In genomic region chr12:96329545-96329944, GRCh38 we compare ENCODE assay signal across 30 cellular contexts.
DNase-seq lines count a peak whose midpoint lies in the region; ATAC-seq and TF ChIP-seq lines count a peak whose summit lies in the region.
"Had no signal": no experiment of that assay in that cellular context is flagged by ENCODE, and none has a peak within 500 bp of the region (broad histone marks: within the 10 kb centered on the region; RNA-seq: fewer than 3 reads in every experiment).

No MANE protein-coding gene starts in this region.

- in situ Hi-C loops in KBM-7 (cut with MboI; ENCODE audit: low pct_unique_long_range_greater_than_20kb, low sequenced_read_pairs), result no loop called here
- in situ Hi-C loops in brain microvascular endothelial cell (cut with HindIII; ENCODE audit: low pct_ligation_motif_present, low sequenced_read_pairs), result no loop called here

- H3K4me3 Mint-ChIP-seq in activated naive CD4-positive, alpha-beta T cell treated with anti-CD3 and anti-CD28 coated beads, Interleukin-2, amount 50 U/mL, for 24 hours, result no peak overlapping the region
- H3K4me3 Mint-ChIP-seq in activated naive CD4-positive, alpha-beta T cell treated with anti-CD3 and anti-CD28 coated beads, Interleukin-2, amount 10 ng/mL, durations not matched to agents 7 days and 5 days, result no peak overlapping the region
- H3K4me3 Mint-ChIP-seq in T-helper 2 cell treated with Interferon-gamma antibody and Interleukin-4, amounts not matched to agents 5 μg/mL and 100 μg/mL, for 36 hours, result peak overlapping the region; percentile 60
- no peak overlapping the region for H3K4me3 Mint-ChIP-seq in stimulated activated memory B cell treated with anti-CD40 and anti-IgM and Interleukin-4, amounts not matched to agents 10 μg/mL and 1 μg/mL and 100 μg/mL, for 72 hours
- H3K4me3 Mint-ChIP-seq: activated CD4-positive, alpha-beta T cell treated with anti-CD3 and anti-CD28 coated beads, Interleukin-2, amount 10 ng/mL, durations not matched to agents 24 days and 14 days; neural crest cell had no signal

- TF ChIP-seq CTCF in brain microvascular endothelial cell (IDR thresholded peaks at IDR 0.05; ENCODE audit: low read depth, low read length, missing control alignments), result no peak

- H3K4me3 ChIP-seq in brain microvascular endothelial cell (ENCODE audit: low read depth, low read length), result no peak overlapping the region
- H3K4me3 ChIP-seq: A549, cardiac muscle cell, heart left ventricle, lower lobe of right lung, mucosa of descending colon had no signal

- no peak for DNase-seq in activated naive CD4-positive, alpha-beta T cell treated with anti-CD3 and anti-CD28 coated beads, Interleukin-2, amount 10 ng/mL, durations not matched to agents 7 days and 5 days
- DNase-seq in KBM-7, result peak; percentile 43
- no peak for DNase-seq in T-helper 2 cell treated with Interferon-gamma antibody and Interleukin-4, amounts not matched to agents 5 μg/mL and 100 μg/mL, for 36 hours (ENCODE audit: low spot score)
- no peak for DNase-seq in brain microvascular endothelial cell
- DNase-seq: activated CD4-positive, alpha-beta T cell treated with anti-CD3 and anti-CD28 coated beads, Interleukin-2, amount 10 ng/mL, durations not matched to agents 24 days and 14 days; activated naive CD4-positive, alpha-beta T cell treated with anti-CD3 and anti-CD28 coated beads, Interleukin-2, amount 50 U/mL, for 16 hours; AML-193; anterior cingulate cortex; COR-L47; cortex of kidney; DMS53; GDM1; heart left ventricle; lower lobe of right lung; mucosa of descending colon; NCI-H1436; NCI-H345; NCI-H748 treated with DMSO at 0.1 percent for 48 hours; PC-3; right cardiac atrium; SK-N-SH; stimulated activated CD4-positive, alpha-beta T cell treated with anti-CD3 and anti-CD28 coated beads, Interleukin-2, amount 100 ng/mL, for 48 hours; trophoblast cell had no signal

- H3K9me3 Mint-ChIP-seq in activated naive CD4-positive, alpha-beta T cell treated with anti-CD3 and anti-CD28 coated beads, Interleukin-2, amount 50 U/mL, for 24 hours, result no peaks in the 10 kb centered on the region
- H3K9me3 Mint-ChIP-seq in activated naive CD4-positive, alpha-beta T cell treated with anti-CD3 and anti-CD28 coated beads, Interleukin-2, amount 10 ng/mL, durations not matched to agents 7 days and 5 days, result no peaks in the 10 kb centered on the region
- H3K9me3 Mint-ChIP-seq in T-helper 2 cell treated with Interferon-gamma antibody and Interleukin-4, amounts not matched to agents 5 μg/mL and 100 μg/mL, for 36 hours, result no peaks in the 10 kb centered on the region
- no peaks in the 10 kb centered on the region for H3K9me3 Mint-ChIP-seq in stimulated activated memory B cell treated with anti-CD40 and anti-IgM and Interleukin-4, amounts not matched to agents 10 μg/mL and 1 μg/mL and 100 μg/mL, for 72 hours
- H3K9me3 Mint-ChIP-seq: activated CD4-positive, alpha-beta T cell treated with anti-CD3 and anti-CD28 coated beads, Interleukin-2, amount 10 ng/mL, durations not matched to agents 24 days and 14 days had no signal

- H3K36me3 ChIP-seq in brain microvascular endothelial cell (replicated peaks), result peaks cover 14% of the 10 kb centered on the region
- H3K36me3 ChIP-seq: cardiac muscle cell, lower lobe of right lung had no signal

- H3K27me3 Mint-ChIP-seq in activated naive CD4-positive, alpha-beta T cell treated with anti-CD3 and anti-CD28 coated beads, Interleukin-2, amount 50 U/mL, for 24 hours, result no peaks in the 10 kb centered on the region
- no peaks in the 10 kb centered on the region for H3K27me3 Mint-ChIP-seq in activated naive CD4-positive, alpha-beta T cell treated with anti-CD3 and anti-CD28 coated beads, Interleukin-2, amount 10 ng/mL, durations not matched to agents 7 days and 5 days
- H3K27me3 Mint-ChIP-seq in T-helper 2 cell treated with Interferon-gamma antibody and Interleukin-4, amounts not matched to agents 5 μg/mL and 100 μg/mL, for 36 hours (ENCODE audit: low read depth), result no peaks in the 10 kb centered on the region
- no peaks in the 10 kb centered on the region for H3K27me3 Mint-ChIP-seq in stimulated activated memory B cell treated with anti-CD40 and anti-IgM and Interleukin-4, amounts not matched to agents 10 μg/mL and 1 μg/mL and 100 μg/mL, for 72 hours
- H3K27me3 Mint-ChIP-seq: activated CD4-positive, alpha-beta T cell treated with anti-CD3 and anti-CD28 coated beads, Interleukin-2, amount 10 ng/mL, durations not matched to agents 24 days and 14 days had no signal

- H3K27ac ChIP-seq in brain microvascular endothelial cell, result no peak overlapping the region
- H3K27ac ChIP-seq: A549, cardiac muscle cell, heart left ventricle, lower lobe of right lung had no signal

- peak overlapping the region; percentile 2 for H3K27ac Mint-ChIP-seq in activated naive CD4-positive, alpha-beta T cell treated with anti-CD3 and anti-CD28 coated beads, Interleukin-2, amount 50 U/mL, for 24 hours
- no peak overlapping the region for H3K27ac Mint-ChIP-seq in activated naive CD4-positive, alpha-beta T cell treated with anti-CD3 and anti-CD28 coated beads, Interleukin-2, amount 10 ng/mL, durations not matched to agents 7 days and 5 days
- H3K27ac Mint-ChIP-seq in T-helper 2 cell treated with Interferon-gamma antibody and Interleukin-4, amounts not matched to agents 5 μg/mL and 100 μg/mL, for 36 hours, result peak overlapping the region; percentile 79
- H3K27ac Mint-ChIP-seq in stimulated activated memory B cell treated with anti-CD40 and anti-IgM and Interleukin-4, amounts not matched to agents 10 μg/mL and 1 μg/mL and 100 μg/mL, for 72 hours, result peak overlapping the region; percentile 60
- H3K27ac Mint-ChIP-seq: activated CD4-positive, alpha-beta T cell treated with anti-CD3 and anti-CD28 coated beads, Interleukin-2, amount 10 ng/mL, durations not matched to agents 24 days and 14 days had no signal

- H3K27me3 ChIP-seq in brain microvascular endothelial cell (replicated peaks), result no peaks in the 10 kb centered on the region
- H3K27me3 ChIP-seq: cardiac muscle cell, heart left ventricle had no signal

- CTCF ChIA-PET in activated naive CD4-positive, alpha-beta T cell treated with anti-CD3 and anti-CD28 coated beads, Interleukin-2, amount 10 ng/mL, durations not matched to agents 7 days and 5 days (lab: Charles Lee), result no interaction called here

- peaks cover 15% of the 10 kb centered on the region for H3K36me3 Mint-ChIP-seq in activated naive CD4-positive, alpha-beta T cell treated with anti-CD3 and anti-CD28 coated beads, Interleukin-2, amount 50 U/mL, for 24 hours
- H3K36me3 Mint-ChIP-seq in activated naive CD4-positive, alpha-beta T cell treated with anti-CD3 and anti-CD28 coated beads, Interleukin-2, amount 10 ng/mL, durations not matched to agents 7 days and 5 days, result peaks cover 33% of the 10 kb centered on the region
- peaks cover 26% of the 10 kb centered on the region for H3K36me3 Mint-ChIP-seq in T-helper 2 cell treated with Interferon-gamma antibody and Interleukin-4, amounts not matched to agents 5 μg/mL and 100 μg/mL, for 36 hours (ENCODE audit: low read depth)
- H3K36me3 Mint-ChIP-seq in stimulated activated memory B cell treated with anti-CD40 and anti-IgM and Interleukin-4, amounts not matched to agents 10 μg/mL and 1 μg/mL and 100 μg/mL, for 72 hours, result peaks cover 22% of the 10 kb centered on the region

- H3K4me1 Mint-ChIP-seq in activated naive CD4-positive, alpha-beta T cell treated with anti-CD3 and anti-CD28 coated beads, Interleukin-2, amount 50 U/mL, for 24 hours, result peaks cover 70% of the 10 kb centered on the region
- peaks cover 47% of the 10 kb centered on the region for H3K4me1 Mint-ChIP-seq in activated naive CD4-positive, alpha-beta T cell treated with anti-CD3 and anti-CD28 coated beads, Interleukin-2, amount 10 ng/mL, durations not matched to agents 7 days and 5 days
- H3K4me1 Mint-ChIP-seq in T-helper 2 cell treated with Interferon-gamma antibody and Interleukin-4, amounts not matched to agents 5 μg/mL and 100 μg/mL, for 36 hours (ENCODE audit: low read depth), result peaks cover 62% of the 10 kb centered on the region
- peaks cover 46% of the 10 kb centered on the region for H3K4me1 Mint-ChIP-seq in stimulated activated memory B cell treated with anti-CD40 and anti-IgM and Interleukin-4, amounts not matched to agents 10 μg/mL and 1 μg/mL and 100 μg/mL, for 72 hours
- H3K4me1 Mint-ChIP-seq: neural crest cell had no signal

- ATAC-seq in stimulated activated memory B cell treated with anti-CD40 and anti-IgM and Interleukin-4, amounts not matched to agents 10 μg/mL and 1 μg/mL and 100 μg/mL, for 72 hours, result no peak
- no peak for ATAC-seq in HG03039 (IDR thresholded peaks at IDR 0.05; ENCODE audit: unreplicated experiment)
- no peak for ATAC-seq in HG03432 (IDR thresholded peaks at IDR 0.05; ENCODE audit: unreplicated experiment)
- ATAC-seq: A549, heart left ventricle, lower lobe of right lung, mucosa of descending colon, PC-3, right cardiac atrium had no signal
